In the genomic region with DNA sequence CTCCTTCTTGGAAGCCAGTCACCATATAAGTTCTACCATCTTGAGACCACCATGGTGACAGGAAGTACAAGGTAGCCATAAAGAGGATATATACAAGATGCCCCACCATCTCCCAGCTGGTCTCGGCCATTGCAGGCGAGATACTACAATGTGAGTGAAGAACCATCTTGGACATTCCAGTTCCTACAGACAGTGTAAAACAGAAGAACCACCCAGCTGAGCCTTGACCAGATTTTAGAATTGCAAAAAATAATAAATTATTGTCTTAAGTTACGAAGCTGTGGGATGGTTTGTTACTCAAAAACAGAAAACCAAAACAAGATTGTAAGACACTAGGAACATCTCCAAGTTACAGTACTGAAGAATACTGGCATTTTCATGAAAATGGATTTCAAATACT, we compare ENCODE assay signal across 23 cellular contexts.
"Had no signal": no experiment of that assay in that cellular context is flagged by ENCODE, and none has a peak within 500 bp of the region (broad histone marks: within the 10 kb centered on the region; RNA-seq: fewer than 3 reads in every experiment).

No MANE protein-coding gene starts in this region.

- H3K9me3 ChIP-seq: MG63 had no signal

- H3K4me3 ChIP-seq: MG63, SJSA1, SK-N-MC had no signal

- H3K36me3 ChIP-seq: MG63, SJSA1 had no signal

- H3K27ac ChIP-seq: SJSA1, SK-N-MC had no signal

- H3K27me3 ChIP-seq: MG63, SJSA1 had no signal

- H3K4me1 ChIP-seq: SJSA1 had no signal

- DNase-seq: IMR-90, Karpas-422, KG1, MG63, NCI-H1092, NCI-H1105 treated with DMSO at 0.1 percent for 48 hours, NCI-H1417 treated with DMSO at 0.1 percent for 48 hours, NCI-H146, NCI-H187, NCI-H2029, NCI-H2081 treated with DMSO at 0.1 percent for 48 hours, NCI-H2171, NCI-H226, NCI-H446, NCI-H510A, NCI-H524 treated with DMSO at 0.1 percent for 48 hours, NCI-H69, NCI-H774, Right ventricle myocardium superior, RPMI8226, SIG-M5 had no signal
